Comparison of ENCODE assay signal across 1 cellular context in genomic region chr7:7304705-7305475, GRCh38.
TF ChIP-seq lines count a peak whose summit lies in the region.

No MANE protein-coding gene starts in this region.

TF ChIP-seq in GM23338, 12 proteins besides CTCF, POLR2A, EP300 and RAD21:
- no peak for TF ChIP-seq REST (IDR thresholded peaks at IDR 0.05; ENCODE audit: unreplicated experiment)
- no peak for TF ChIP-seq ZNF462 (CRISPR knock-in tag; IDR thresholded peaks at IDR 0.05)
- TF ChIP-seq CREB1 (CRISPR knock-in tag; IDR thresholded peaks at IDR 0.05; ENCODE audit: low read depth), result no peak
- no peak for TF ChIP-seq ZNF331 (CRISPR knock-in tag; IDR thresholded peaks at IDR 0.05; ENCODE audit: low read depth)
- TF ChIP-seq ZNF114 (CRISPR knock-in tag; IDR thresholded peaks at IDR 0.05), result no peak
- no peak for TF ChIP-seq STAT1 (IDR thresholded peaks at IDR 0.05; ENCODE audit: unreplicated experiment)
- TF ChIP-seq NANOG (IDR thresholded peaks at IDR 0.05; ENCODE audit: borderline replicate concordance), result no peak
- TF ChIP-seq ETS1 (IDR thresholded peaks at IDR 0.05), result no peak
- TF ChIP-seq EZH2phosphoT487 (IDR thresholded peaks at IDR 0.05; ENCODE audit: unreplicated experiment), result no peak
- TF ChIP-seq POLR2AphosphoS5 (IDR thresholded peaks at IDR 0.05; ENCODE audit: low read depth), result no peak
- no peak for TF ChIP-seq EZH2 (IDR thresholded peaks at IDR 0.05; ENCODE audit: low read depth, unreplicated experiment)
- no peak for TF ChIP-seq JUNB (IDR thresholded peaks at IDR 0.05; ENCODE audit: unreplicated experiment)
TF ChIP-seq in GM23338: peak in this region for 0.
